Comparison of ENCODE assay signal across 8 cellular contexts in the genomic region with DNA sequence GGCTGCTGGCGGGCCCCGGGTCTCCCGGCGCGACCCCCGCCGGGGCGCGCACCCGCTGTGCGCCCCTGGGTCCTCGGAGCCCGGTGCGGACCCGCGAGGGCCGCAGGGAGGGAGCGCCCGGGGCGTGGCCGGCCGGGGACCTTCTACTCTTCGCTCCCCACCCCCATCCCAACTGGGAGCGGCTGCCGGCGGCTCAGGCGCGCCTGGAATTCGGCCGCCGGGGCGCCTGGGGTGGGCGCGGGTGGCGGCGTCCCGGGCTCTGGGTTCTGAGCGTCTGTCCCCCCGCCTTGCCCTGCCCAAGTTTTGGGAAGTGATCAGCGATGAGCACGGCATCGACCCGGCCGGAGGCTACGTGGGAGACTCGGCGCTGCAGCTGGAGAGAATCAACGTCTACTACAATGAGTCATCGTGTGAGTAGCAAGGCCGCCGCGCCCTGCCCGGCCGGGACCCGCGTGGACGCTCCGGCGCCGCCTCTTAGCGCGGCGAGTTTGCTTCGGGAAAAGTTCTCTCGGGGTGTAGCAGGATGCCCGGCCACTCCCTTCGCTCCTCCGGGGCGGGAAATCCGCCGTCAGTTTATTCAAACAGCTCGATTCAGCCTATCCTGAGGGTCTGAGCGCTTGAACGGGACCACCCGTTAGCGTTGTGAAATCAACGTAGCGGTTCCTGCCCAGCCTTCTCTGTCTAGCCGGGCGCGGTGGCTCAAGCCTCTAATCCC.
DNase-seq lines count a peak whose midpoint lies in the region; ATAC-seq, FAIRE-seq and TF ChIP-seq lines count a peak whose summit lies in the region.

No MANE protein-coding gene starts in this region.

- no peak for TF ChIP-seq CTCF in C4-2B (conservative IDR thresholded peaks at IDR 0.05)

- FAIRE-seq in RCC 7860 (lab: Jason Lieb, UNC) = no peak

- DNase-seq in RCC 7860 (ENCODE audit: low spot score) (peak; percentile 76), kidney glomerular epithelial cell (lab: John Stamatoyannopoulos, UW) (peak; percentile 74), activated gamma-delta T cell treated with Interleukin-2 at 50 U/mL for 16 hours (no peak)
- no peak for DNase-seq in central memory CD8-positive, alpha-beta T cell (ENCODE audit: low spot score in 2 of 2)
- DNase-seq in stimulated activated CD4-positive, alpha-beta T cell treated with anti-CD3 and anti-CD28 coated beads, Interleukin-4, amount 100 ng/mL, for 48 hours (ENCODE audit: low read depth in 2 of 2) = peak; percentile 13 to 26

- H3K36me3 Mint-ChIP-seq in central memory CD8-positive, alpha-beta T cell (ENCODE audit: insufficient read depth) = peaks cover 2% of the 10 kb centered on the region

- ATAC-seq in GM19025 (IDR thresholded peaks at IDR 0.05; ENCODE audit: low read depth, unreplicated experiment) (peak; percentile 54), HG03135 (IDR thresholded peaks at IDR 0.05; ENCODE audit: unreplicated experiment) (peak; percentile 57)
- ATAC-seq in central memory CD8-positive, alpha-beta T cell (replicated peaks; ENCODE audit: extremely low read depth, poor library complexity, severe bottlenecking) = peak; percentile 55

- H3K4me1 Mint-ChIP-seq in central memory CD8-positive, alpha-beta T cell = peaks cover 10% of the 10 kb centered on the region

- H3K27ac Mint-ChIP-seq in central memory CD8-positive, alpha-beta T cell (ENCODE audit: low read depth) = no peak overlapping the region

- H3K9me3 Mint-ChIP-seq in central memory CD8-positive, alpha-beta T cell = no peaks in the 10 kb centered on the region

- peak overlapping the region; percentile 56 for H3K27ac ChIP-seq in C4-2B

- peaks cover 59% of the 10 kb centered on the region for H3K27me3 Mint-ChIP-seq in central memory CD8-positive, alpha-beta T cell

- peak overlapping the region; percentile 7 for H3K4me3 Mint-ChIP-seq in central memory CD8-positive, alpha-beta T cell

Comparison
In these comparisons a context has a peak if more than half of its experiments do, and no peak if none do; other contexts are left out.
1. DNase-seq: peak in RCC 7860 (single experiment), kidney glomerular epithelial cell (single experiment) and stimulated activated CD4-positive, alpha-beta T cell treated with anti-CD3 and anti-CD28 coated beads, Interleukin-4, amount 100 ng/mL, for 48 hours (2 of 2); none in central memory CD8-positive, alpha-beta T cell (0 of 2) and activated gamma-delta T cell treated with Interleukin-2 at 50 U/mL for 16 hours (single experiment).
2. Peak in every context shown above with its lines, with median percentiles within 50 percentile points of each other: ATAC-seq.